In the genomic region with DNA sequence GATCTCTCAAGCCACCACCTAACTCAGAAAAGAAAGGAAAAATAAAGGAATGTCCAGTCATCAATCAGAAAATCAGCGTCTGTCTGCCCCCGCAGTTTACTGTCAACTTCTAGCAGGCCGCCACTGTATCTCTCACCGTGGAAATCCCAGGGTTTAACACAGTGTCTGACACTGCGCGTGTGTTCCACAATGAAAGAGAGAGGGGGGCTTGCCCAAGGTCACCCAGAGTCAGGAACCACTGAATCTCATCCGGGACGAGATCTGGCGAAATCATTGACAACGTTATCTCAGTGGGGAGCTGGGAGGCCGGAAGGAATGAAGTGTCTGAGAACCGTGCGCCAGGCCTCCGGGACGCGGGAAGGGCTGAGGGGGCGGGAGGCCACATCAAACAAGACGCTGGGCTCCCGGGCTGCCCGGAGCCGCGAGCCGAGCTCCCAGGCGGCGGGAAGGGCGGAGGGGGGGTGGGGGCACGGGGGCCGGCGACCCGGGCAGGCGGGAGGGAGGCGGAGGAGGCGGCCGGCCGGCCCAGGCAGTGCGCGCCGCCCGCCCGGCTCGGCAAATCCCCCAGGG, we compare ENCODE assay signal across 8 cellular contexts. TPM values are rescaled to one million over a fixed set of nuclear protein-coding genes. Genes with fewer than 3 reads are reported as not detected.
A peak's percentile ranks its signal among the peaks of the same experiment; 100 is the strongest.
DNase-seq lines count a peak whose midpoint lies in the region; ATAC-seq and TF ChIP-seq lines count a peak whose summit lies in the region.

No MANE protein-coding gene starts in this region.

- H3K4me1 ChIP-seq in PC-3 (ENCODE audit: insufficient read depth, low read length) = peaks cover 58% of the 10 kb centered on the region

- BruUV-seq in PC-3 (replicated peaks; lab: Mats Ljungman, UMichigan) (no TSS peak), MCF 10A (replicated peaks; lab: Mats Ljungman, UMichigan) (no TSS peak)

- peaks cover 13% of the 10 kb centered on the region for H3K4me1 Mint-ChIP-seq in MCF 10A (ENCODE audit: insufficient read depth, unreplicated experiment)

- peak; percentile 0; the same call in 1 of the 2 replicates for ATAC-seq in PC-3
- ATAC-seq in HG02588 (IDR thresholded peaks at IDR 0.05; ENCODE audit: unreplicated experiment) = no peak
- ATAC-seq in HG02852 (IDR thresholded peaks at IDR 0.05; ENCODE audit: unreplicated experiment) = no peak

- no peaks in the 10 kb centered on the region for H3K9me3 ChIP-seq in PC-3 (ENCODE audit: low read length)

- DNase-seq in activated naive CD4-positive, alpha-beta T cell treated with Interleukin-2 at 50 U/mL for 16 hours = peak; percentile 21
- DNase-seq in activated naive CD4-positive, alpha-beta T cell (lab: John Stamatoyannopoulos, UW) = no peak
- DNase-seq in PC-3 (peak; percentile 44), MCF 10A (ENCODE audit: unreplicated experiment) (peak; percentile 63)
- peak; percentile 28 for DNase-seq in stimulated activated CD4-positive, alpha-beta T cell treated with anti-CD3 and anti-CD28 coated beads, Interleukin-4, amount 100 ng/mL, for 24 hours

- POLR2A ChIA-PET in PC-3 (lab: Charles Lee; ENCODE audit: unreplicated experiment) (interaction anchor here (0.5 to 2.8 kb wide), 11 partner anchors 14 to 293 kb away, joined by 3 to 21 read pairs (median 3); no protein-coding TSS in a partner anchor), MCF 10A (lab: Yijun Ruan, JAX) (interaction anchor here (0.6 to 10.1 kb wide), 14 partner anchors 9 to 379 kb away, joined by 3 to 193 read pairs (median 30); no protein-coding TSS in a partner anchor)

- H3K4me2 ChIP-seq in PC-3 (ENCODE audit: low read length) = peak overlapping the region; percentile 90

- peak overlapping the region; percentile 63 for H3K4me3 ChIP-seq in PC-3 (ENCODE audit: low read length)

- CTCF ChIA-PET in PC-3 (lab: Charles Lee) (interaction anchor here (0.6 to 1.5 kb wide), 3 partner anchors 44 to 353 kb away, joined by 3 to 9 read pairs (median 4); no protein-coding TSS in a partner anchor), MCF 10A (lab: Yijun Ruan, JAX) (interaction anchor here (1.0 kb wide), 1 partner anchor 182 kb away, joined by 5 read pairs; no protein-coding TSS in a partner anchor)

- peak overlapping the region; percentile 85 for H3K27ac ChIP-seq in PC-3 (ENCODE audit: low read length)
- peak overlapping the region; percentile 57 for H3K27ac ChIP-seq in layer of hippocampus (ENCODE audit: low read depth, low read length)

- H3K27me3 ChIP-seq in PC-3 (ENCODE audit: low read length) (no peaks in the 10 kb centered on the region), layer of hippocampus (ENCODE audit: control insufficient read depth, insufficient read depth, low read length) (no peaks in the 10 kb centered on the region)

- peaks cover 22% of the 10 kb centered on the region for H4K20me1 ChIP-seq in PC-3 (ENCODE audit: low read length)

- H3K4me3 Mint-ChIP-seq in MCF 10A (ENCODE audit: unreplicated experiment) = peak overlapping the region; percentile 70

- peaks cover 18% of the 10 kb centered on the region; the same call in 1 of the 2 replicates for H3K36me3 ChIP-seq in PC-3 (ENCODE audit: low read depth, low read length)

- no peaks in the 10 kb centered on the region for H3K27me3 Mint-ChIP-seq in MCF 10A (ENCODE audit: insufficient read depth, unreplicated experiment)

- H3K36me3 Mint-ChIP-seq in MCF 10A (ENCODE audit: insufficient read depth, unreplicated experiment) = peaks cover 31% of the 10 kb centered on the region

- peaks cover 9% of the 10 kb centered on the region for H3F3A ChIP-seq in PC-3 (ENCODE audit: low read length, unreplicated experiment)

- peak overlapping the region; percentile 87 for H3K27ac Mint-ChIP-seq in MCF 10A (ENCODE audit: low read depth, unreplicated experiment)

- H3K9me2 ChIP-seq in PC-3 (replicated peaks; ENCODE audit: low read length) = no peaks in the 10 kb centered on the region

- no peaks in the 10 kb centered on the region for H3K9me3 Mint-ChIP-seq in MCF 10A (ENCODE audit: unreplicated experiment)

- TF ChIP-seq CTCF in PC-3 (conservative IDR thresholded peaks at IDR 0.05; ENCODE audit: low read depth, low read length) (no peak), MCF 10A (IDR thresholded peaks at IDR 0.05; ENCODE audit: unreplicated experiment) (no peak)

- intact Hi-C loops in PC-3 (cut with micrococcal nuclease) (loop anchor here (2.0 kb wide), 2 partner anchors 63 to 205 kb away; no protein-coding TSS in a partner anchor), MCF 10A (cut with micrococcal nuclease) (loop anchor here (1.0 to 10.0 kb wide), 3 partner anchors 44 to 271 kb away; no protein-coding TSS in a partner anchor)

- H2AFZ ChIP-seq in PC-3 (ENCODE audit: low read length) = no peak overlapping the region

- H3K79me2 ChIP-seq in PC-3 (ENCODE audit: low read length) = peaks cover 37% of the 10 kb centered on the region

- peak overlapping the region; percentile 46 for H3K9ac ChIP-seq in PC-3 (ENCODE audit: low read length)

RNA-seq across cellular contexts. Expression of a gene that starts 2.2 kb away (rescaled TPM):
- total RNA-seq in PC-3 (2014; rRNA removed) (852 and 906 TPM in 2 replicates), MCF 10A (2022) (34.6 and 37.8 TPM in 2 replicates)

Comparison
In these comparisons a context has a peak if more than half of its experiments do, and no peak if none do; other contexts are left out.
1. DNase-seq: peak in activated naive CD4-positive, alpha-beta T cell treated with Interleukin-2 at 50 U/mL for 16 hours (single experiment), PC-3 (single experiment), MCF 10A (single experiment) and stimulated activated CD4-positive, alpha-beta T cell treated with anti-CD3 and anti-CD28 coated beads, Interleukin-4, amount 100 ng/mL, for 24 hours (single experiment); none in activated naive CD4-positive, alpha-beta T cell (0 of 4).
2. RNA of a gene that starts 2.2 kb away (total RNA-seq): 852 to 906 TPM in PC-3; 34.6 to 37.8 TPM in MCF 10A; every median in the first group is over 10 times any median in the second.